Comparison of ENCODE assay signal across 1 cellular context in genomic region chrX:1531106-1531890, GRCh38.
TF ChIP-seq lines count a peak whose summit lies in the region.

No MANE protein-coding gene starts in this region.

TF ChIP-seq in H1, 55 proteins besides CTCF, POLR2A, EP300 and RAD21:
- TF ChIP-seq SIX5 (IDR thresholded peaks at IDR 0.05; ENCODE audit: low read depth, low read length), result no peak
- TF ChIP-seq RBBP5 (IDR thresholded peaks at IDR 0.05; ENCODE audit: borderline replicate concordance, low read depth, low read length), result no peak
- TF ChIP-seq SRF (IDR thresholded peaks at IDR 0.05; ENCODE audit: low read depth, low read length), result no peak
- TF ChIP-seq NANOG (IDR thresholded peaks at IDR 0.05; ENCODE audit: insufficient read depth, low read depth, low read length, poor library complexity, severe bottlenecking), result no peak
- TF ChIP-seq MAFK (IDR thresholded peaks at IDR 0.05; ENCODE audit: low read depth, low read length), result no peak
- TF ChIP-seq POLR2AphosphoS5 (IDR thresholded peaks at IDR 0.05; ENCODE audit: low read depth, low read length), result no peak
- no peak for TF ChIP-seq ASH2L (IDR thresholded peaks at IDR 0.05; ENCODE audit: low read length)
- no peak for TF ChIP-seq SP4 (IDR thresholded peaks at IDR 0.05; ENCODE audit: low read length)
- no peak for TF ChIP-seq TEAD4 (IDR thresholded peaks at IDR 0.05; ENCODE audit: low read depth, low read length)
- no peak for TF ChIP-seq CHD1 (IDR thresholded peaks at IDR 0.05; ENCODE audit: low read depth, low read length)
- no peak for TF ChIP-seq KDM4A (IDR thresholded peaks at IDR 0.05; ENCODE audit: low read depth, low read length, severe bottlenecking)
